ENCODE assay signal across 8 cellular contexts in genomic region chr14:68763843-68764242, GRCh38. TPM values are rescaled to one million over a fixed set of nuclear protein-coding genes. Genes with fewer than 3 reads are reported as not detected.
DNase-seq lines count a peak whose midpoint lies in the region; ATAC-seq and TF ChIP-seq lines count a peak whose summit lies in the region.
"Not testable (repeated sequence)": the region's sequence is repeated elsewhere in the genome, so short reads cannot be mapped to it uniquely, and the experiment has no call there.

No MANE protein-coding gene starts in this region.

- not testable (repeated sequence) for H3K4me3 ChIP-seq in AG04450 (ENCODE audit: low read depth, low read length); adrenal gland; endodermal cell (ENCODE audit: low read length); right cardiac atrium (ENCODE audit: low read length); mesendoderm (ENCODE audit: low read length); parathyroid adenoma (ENCODE audit: low read depth, low read length); spleen; vagina

- intact Hi-C loops in adrenal gland (cut with DNase I); right cardiac atrium (cut with DNase I); spleen (cut with DNase I; ENCODE audit: low total_unique reads); vagina (cut with DNase I): not testable (repeated sequence)

- H2AFZ ChIP-seq in parathyroid adenoma = peak overlapping the region; percentile 45

- H3K79me1 ChIP-seq in mesendoderm (ENCODE audit: low read length) = not testable (repeated sequence)

- H3K27ac ChIP-seq in AG04450 (ENCODE audit: low read depth, low read length) (peak overlapping the region; percentile 39), adrenal gland (peak overlapping the region; percentile 40 to 83 (median 68)), right cardiac atrium (ENCODE audit: low read length) (peak overlapping the region; percentile 72), parathyroid adenoma (peak overlapping the region; percentile 62), spleen (peak overlapping the region; percentile 27 to 75 (median 63)), vagina (peak overlapping the region; percentile 70)
- H3K27ac ChIP-seq in endodermal cell (ENCODE audit: low read depth, low read length); mesendoderm (ENCODE audit: low read depth, low read length): not testable (repeated sequence)

- H3K36me3 ChIP-seq in adrenal gland (replicated peaks in 1 of 2); endodermal cell (ENCODE audit: control insufficient read depth, insufficient read depth, low read length); mesendoderm (ENCODE audit: control insufficient read depth, insufficient read depth, low read length); parathyroid adenoma (ENCODE audit: control insufficient read depth, insufficient read depth, low read length); spleen; vagina: not testable (repeated sequence)

- H3K18ac ChIP-seq in mesendoderm (ENCODE audit: low read length) = not testable (repeated sequence)

- CTCF ChIA-PET in AG04450 (lab: Charles Lee) = interaction anchor here (0.6 kb wide), 1 partner anchor 81 kb away, joined by 3 read pairs; no protein-coding TSS in a partner anchor

- peaks cover 33% of the 10 kb centered on the region for H3K4me1 Mint-ChIP-seq in endodermal cell

- TF ChIP-seq CTCF in AG04450 (IDR thresholded peaks at IDR 0.05; ENCODE audit: low read depth, low read length); adrenal gland (IDR thresholded peaks at IDR 0.05); endodermal cell (conservative IDR thresholded peaks at IDR 0.05); parathyroid adenoma (IDR thresholded peaks at IDR 0.05); spleen (IDR thresholded peaks at IDR 0.05 in 8 of 11, conservative IDR thresholded peaks at IDR 0.05 in 3 of 11); vagina (IDR thresholded peaks at IDR 0.05): not testable (repeated sequence)

- not testable (repeated sequence) for H3K9me3 Mint-ChIP-seq in endodermal cell

- not testable (repeated sequence) for H3K79me2 ChIP-seq in mesendoderm (ENCODE audit: control insufficient read depth, insufficient read depth, low read length); parathyroid adenoma

- H2BK5ac ChIP-seq in mesendoderm (ENCODE audit: low read length) = not testable (repeated sequence)

- not testable (repeated sequence) for H3K27me3 ChIP-seq in AG04450 (ENCODE audit: control insufficient read depth, insufficient read depth, low read length); adrenal gland; endodermal cell (ENCODE audit: control insufficient read depth, insufficient read depth, low read length, poor library complexity, severe bottlenecking); right cardiac atrium (ENCODE audit: control insufficient read depth, insufficient read depth); mesendoderm (ENCODE audit: insufficient read depth, low read length, poor library complexity); parathyroid adenoma (ENCODE audit: control insufficient read depth, insufficient read depth, low read length); spleen (replicated peaks in 1 of 7); vagina

- not testable (repeated sequence) for H3K4me3 Mint-ChIP-seq in endodermal cell

- not testable (repeated sequence) for H3K9ac ChIP-seq in endodermal cell (ENCODE audit: extremely low read depth, low read length, poor library complexity, severe bottlenecking); mesendoderm (ENCODE audit: low read length); parathyroid adenoma

- not testable (repeated sequence) for H3K27ac Mint-ChIP-seq in endodermal cell

- not testable (repeated sequence) for DNase-seq in AG04450 (ENCODE audit: low read depth, low spot score); adrenal gland; right cardiac atrium; mesendoderm; spleen; vagina (ENCODE audit: extremely low spot score in 2 of 2)
- DNase-seq in endodermal cell = peak; percentile 20

- H3K9me3 ChIP-seq in AG04450 (ENCODE audit: control insufficient read depth, insufficient read depth, low read length); adrenal gland (replicated peaks in 1 of 3); endodermal cell (ENCODE audit: control insufficient read depth, low read length); right cardiac atrium (ENCODE audit: control insufficient read depth, low read length); parathyroid adenoma (ENCODE audit: control insufficient read depth, low read length); spleen; vagina: not testable (repeated sequence)

- not testable (repeated sequence) for H3K4ac ChIP-seq in mesendoderm (ENCODE audit: low read depth, low read length)

- H3K36me3 Mint-ChIP-seq in endodermal cell (ENCODE audit: low read depth) = not testable (repeated sequence)

- WGBS in adrenal gland, 4 donors = 75 to 81% (median 80%) methylated on average over 4 of the region's 4 CpGs
- 92 to 96% methylated on average over 3 to 4 of the region's 4 CpGs for WGBS in endodermal cell (ENCODE audit: insufficient coverage in 1 of 2, insufficient read length in 1 of 2), 2 experiments
- 88% methylated on average over 4 of the region's 4 CpGs for WGBS in right cardiac atrium
- no CpG with 5 or more reads among the region's 4 CpGs for WGBS in mesendoderm (ENCODE audit: extremely low coverage, insufficient coverage, low lambda C conversion rate)
- WGBS in spleen, 5 donors = 81 to 91% (median 89%) methylated on average over 4 of the region's 4 CpGs

- not testable (repeated sequence) for H3K4me2 ChIP-seq in mesendoderm (ENCODE audit: low read length); parathyroid adenoma (ENCODE audit: low read length)

- H3K4me1 ChIP-seq in adrenal gland (replicated peaks in 1 of 2) (peaks cover 19 to 25% of the 10 kb centered on the region in 2 donors), right cardiac atrium (ENCODE audit: control insufficient read depth, insufficient read depth, low read length) (peaks cover 13% of the 10 kb centered on the region), parathyroid adenoma (peaks cover 17% of the 10 kb centered on the region), spleen (peaks cover 7 to 70% (median 28%) of the 10 kb centered on the region in 6 donors), vagina (peaks cover 20% of the 10 kb centered on the region)
- not testable (repeated sequence) for H3K4me1 ChIP-seq in endodermal cell (ENCODE audit: control insufficient read depth, insufficient read depth, low read length); mesendoderm (ENCODE audit: control insufficient read depth, low read depth, low read length)

- not testable (repeated sequence) for H2BK120ac ChIP-seq in mesendoderm (ENCODE audit: low read depth, low read length)

- H2AK5ac ChIP-seq in mesendoderm (ENCODE audit: low read length) = not testable (repeated sequence)

- H2BK15ac ChIP-seq in mesendoderm (replicated peaks; ENCODE audit: low read depth) = not testable (repeated sequence)

- H3K56ac ChIP-seq in mesendoderm (ENCODE audit: low read length) = peak overlapping the region; percentile 29

- not testable (repeated sequence) for H4K5ac ChIP-seq in mesendoderm (ENCODE audit: low read length)

- not testable (repeated sequence) for ATAC-seq in right cardiac atrium

- not testable (repeated sequence) for TF ChIP-seq POLR2A in adrenal gland (IDR thresholded peaks at IDR 0.05); spleen (IDR thresholded peaks at IDR 0.05); vagina (IDR thresholded peaks at IDR 0.05)

- H3K27me3 Mint-ChIP-seq in endodermal cell (ENCODE audit: insufficient read depth) = not testable (repeated sequence)

- not testable (repeated sequence) for H3K23ac ChIP-seq in mesendoderm (ENCODE audit: low read length)

- POLR2A ChIA-PET in AG04450 (lab: Yijun Ruan, JAX) = not testable (repeated sequence)

- not testable (repeated sequence) for H4K8ac ChIP-seq in mesendoderm (ENCODE audit: low read depth, low read length)

RNA-seq across cellular contexts. Expression of gene ZFP36L1, which starts 29.0 kb away (rescaled TPM):
- polyA plus RNA-seq in AG04450 (2011; rRNA removed) (54.4 and 61.5 TPM in 2 replicates), adrenal gland (10 to 100 TPM; 38.0 to 69.8 (median 54.8) TPM), right cardiac atrium (45.2 TPM), spleen (100 to 1,000 TPM in 1 of 3 donors, 10 to 100 TPM in 2; 65.7 to 106 (median 92.4) TPM)
- 38.4 and 48.0 TPM in 2 replicates for polyA minus RNA-seq in AG04450 (2011; rRNA and poly(A)+ RNA removed)
- total RNA-seq in adrenal gland (100 to 1,000 TPM in 7 of 8 donors, 10 to 100 TPM in 1; 95.2 to 332 (median 185) TPM), endodermal cell (10 to 100 TPM; 99.4 to 99.6 TPM), right cardiac atrium (100 to 1,000 TPM in 3 of 4 donors, 10 to 100 TPM in 1; 97.4 to 132 (median 117) TPM), spleen (100 to 1,000 TPM; 274 to 443 (median 324) TPM), vagina (1,405 TPM)
- polyA plus RNA-seq in endodermal cell (2013, experiment 1 of 2) = 215 TPM
- 172 TPM for polyA plus RNA-seq in endodermal cell (2013, experiment 2 of 2)
- 81.7 TPM for polyA plus RNA-seq in mesendoderm (2013, experiment 1 of 2)
- polyA plus RNA-seq in mesendoderm (2013, experiment 2 of 2) = 85.1 TPM
